ENCODE assay signal across 24 cellular contexts in the genomic region with DNA sequence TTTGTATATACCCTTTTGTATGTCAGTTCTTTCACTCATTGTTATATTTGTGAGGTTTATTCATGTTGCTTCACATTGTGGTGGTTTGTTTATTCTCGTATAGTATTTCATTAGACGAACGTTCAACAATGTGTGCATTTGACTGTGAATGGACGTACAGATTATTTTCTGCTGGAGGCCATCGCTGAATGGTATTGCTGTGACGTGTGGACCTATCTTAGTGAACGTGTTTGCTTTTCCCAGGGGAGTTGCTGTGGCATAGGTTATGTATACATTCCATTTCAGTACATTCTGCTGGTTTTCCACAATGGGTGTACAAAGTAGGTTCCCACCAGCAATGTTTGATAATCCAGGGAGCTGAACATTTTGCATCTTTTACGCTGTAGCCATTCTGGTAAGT. TPM values are rescaled to one million over a fixed set of nuclear protein-coding genes. Genes with fewer than 3 reads are reported as not detected.
"Had no signal": no experiment of that assay in that cellular context is flagged by ENCODE, and none has a peak within 500 bp of the region (broad histone marks: within the 10 kb centered on the region; RNA-seq: fewer than 3 reads in every experiment).

No MANE protein-coding gene starts in this region.

- H3K4me3 Mint-ChIP-seq: activated CD4-positive, alpha-beta memory T cell treated with anti-CD3 and anti-CD28 coated beads, Interleukin-2, amount 10 ng/mL, durations not matched to agents 7 days and 5 days; activated CD4-positive, alpha-beta T cell treated with anti-CD3 and anti-CD28 coated beads, Interleukin-2, amount 10 ng/mL, durations not matched to agents 24 days and 14 days; activated naive CD4-positive, alpha-beta T cell treated with anti-CD3 and anti-CD28 coated beads, Interleukin-2, amount 10 ng/mL, durations not matched to agents 7 days and 5 days; activated T-cell treated with anti-CD3 and anti-CD28 coated beads, Interleukin-2, amount 50 U/mL, for 72 hours; natural killer cell treated with Interleukin-12 subunit alpha and Interleukin-12 subunit beta and Interleukin-15 and Interleukin-18, amount 100 ng/mL, for 72 hours had no signal

- H3K9me3 ChIP-seq: neutrophil, ovary, psoas muscle, right atrium auricular region had no signal

- ATAC-seq: activated T-cell treated with anti-CD3 and anti-CD28 coated beads, Interleukin-2, amount 50 U/mL, for 72 hours; natural killer cell treated with Interleukin-12 subunit alpha and Interleukin-12 subunit beta and Interleukin-15 and Interleukin-18, amount 100 ng/mL, for 72 hours; psoas muscle; stimulated activated naive CD8-positive, alpha-beta T cell treated with anti-CD3 and anti-CD28 coated beads, Interleukin-15, Interleukin-2, amounts not matched to agents 100 U/mL and 50 U/mL, for 24 hours had no signal

- H3K27ac Mint-ChIP-seq: activated CD4-positive, alpha-beta memory T cell treated with anti-CD3 and anti-CD28 coated beads, Interleukin-2, amount 10 ng/mL, durations not matched to agents 7 days and 5 days; activated CD4-positive, alpha-beta T cell treated with anti-CD3 and anti-CD28 coated beads, Interleukin-2, amount 10 ng/mL, durations not matched to agents 24 days and 14 days; activated naive CD4-positive, alpha-beta T cell treated with anti-CD3 and anti-CD28 coated beads, Interleukin-2, amount 10 ng/mL, durations not matched to agents 7 days and 5 days; activated T-cell treated with anti-CD3 and anti-CD28 coated beads, Interleukin-2, amount 50 U/mL, for 72 hours; natural killer cell treated with Interleukin-12 subunit alpha and Interleukin-12 subunit beta and Interleukin-15 and Interleukin-18, amount 100 ng/mL, for 72 hours had no signal

- H3K4me1 Mint-ChIP-seq: activated CD4-positive, alpha-beta memory T cell treated with anti-CD3 and anti-CD28 coated beads, Interleukin-2, amount 10 ng/mL, durations not matched to agents 7 days and 5 days; activated naive CD4-positive, alpha-beta T cell treated with anti-CD3 and anti-CD28 coated beads, Interleukin-2, amount 10 ng/mL, durations not matched to agents 7 days and 5 days had no signal

- H3K4me1 ChIP-seq: psoas muscle, right atrium auricular region had no signal

- DNase-seq: activated CD4-positive, alpha-beta memory T cell treated with anti-CD3 and anti-CD28 coated beads, Interleukin-2, amount 10 ng/mL, durations not matched to agents 7 days and 5 days; activated CD4-positive, alpha-beta T cell treated with anti-CD3 and anti-CD28 coated beads, Interleukin-2, amount 10 ng/mL, durations not matched to agents 24 days and 14 days; activated effector memory CD4-positive, alpha-beta T cell treated with Interleukin-2 at 50 U/mL for 16 hours; activated naive CD4-positive, alpha-beta T cell treated with anti-CD3 and anti-CD28 coated beads, Interleukin-2, amount 10 ng/mL, durations not matched to agents 7 days and 5 days; activated T-cell treated with anti-CD3 and anti-CD28 coated beads, Interleukin-2, amount 50 U/mL, for 72 hours; amygdala; dermis blood vessel endothelial cell; effector CD8-positive, alpha-beta T cell; erythroblast; foreskin fibroblast; hippocampal formation; midbrain; ovary; psoas muscle; stimulated activated CD4-positive, alpha-beta T cell treated with anti-CD3 and anti-CD28 coated beads, Interleukin-4, amount 100 ng/mL, for 4 hours; stimulated activated naive CD8-positive, alpha-beta T cell treated with anti-CD3 and anti-CD28 coated beads, Interleukin-15, Interleukin-2, amounts not matched to agents 100 U/mL and 50 U/mL, for 24 hours had no signal

- H3K9me3 Mint-ChIP-seq: activated CD4-positive, alpha-beta T cell treated with anti-CD3 and anti-CD28 coated beads, Interleukin-2, amount 10 ng/mL, durations not matched to agents 24 days and 14 days; activated naive CD4-positive, alpha-beta T cell treated with anti-CD3 and anti-CD28 coated beads, Interleukin-2, amount 10 ng/mL, durations not matched to agents 7 days and 5 days; natural killer cell treated with Interleukin-12 subunit alpha and Interleukin-12 subunit beta and Interleukin-15 and Interleukin-18, amount 100 ng/mL, for 72 hours had no signal

- H3K27me3 ChIP-seq: neutrophil, ovary, right atrium auricular region had no signal

- H3K27me3 Mint-ChIP-seq: activated CD4-positive, alpha-beta memory T cell treated with anti-CD3 and anti-CD28 coated beads, Interleukin-2, amount 10 ng/mL, durations not matched to agents 7 days and 5 days; activated CD4-positive, alpha-beta T cell treated with anti-CD3 and anti-CD28 coated beads, Interleukin-2, amount 10 ng/mL, durations not matched to agents 24 days and 14 days; activated naive CD4-positive, alpha-beta T cell treated with anti-CD3 and anti-CD28 coated beads, Interleukin-2, amount 10 ng/mL, durations not matched to agents 7 days and 5 days; natural killer cell treated with Interleukin-12 subunit alpha and Interleukin-12 subunit beta and Interleukin-15 and Interleukin-18, amount 100 ng/mL, for 72 hours had no signal

- H3K27ac ChIP-seq: neutrophil, ovary, psoas muscle, right atrium auricular region had no signal

- H3K4me3 ChIP-seq: ovary, psoas muscle, right atrium auricular region had no signal

- H3K36me3 ChIP-seq: neutrophil, ovary had no signal

RNA-seq across cellular contexts. Expression of a gene that starts 31.1 kb away (rescaled TPM):
- total RNA-seq: activated CD4-positive, alpha-beta T cell treated with anti-CD3 and anti-CD28 coated beads, Interleukin-2, amount 10 ng/mL, durations not matched to agents 24 days and 14 days; activated T-cell treated with anti-CD3 and anti-CD28 coated beads, Interleukin-2, amount 50 U/mL, for 72 hours; cardiac septum; dermis blood vessel endothelial cell; fibroblast of lung; psoas muscle; right atrium auricular region had no signal
- polyA plus RNA-seq: fibroblast of lung, liver had no signal

RNA-seq across cellular contexts. Expression of a gene that starts 56.5 kb away (rescaled TPM):
- total RNA-seq: activated CD4-positive, alpha-beta memory T cell treated with anti-CD3 and anti-CD28 coated beads, Interleukin-2, amount 10 ng/mL, durations not matched to agents 7 days and 5 days; activated CD4-positive, alpha-beta T cell treated with anti-CD3 and anti-CD28 coated beads, Interleukin-2, amount 10 ng/mL, durations not matched to agents 24 days and 14 days; activated T-cell treated with anti-CD3 and anti-CD28 coated beads, Interleukin-2, amount 50 U/mL, for 72 hours; dermis blood vessel endothelial cell; fibroblast of lung; natural killer cell treated with Interleukin-12 subunit alpha and Interleukin-12 subunit beta and Interleukin-15 and Interleukin-18, amount 100 ng/mL, for 72 hours; subcutaneous adipose tissue; T-helper 1 cell treated with Interleukin-12 subunit alpha and Interleukin-12 subunit beta and Interleukin-4 antibody, amounts not matched to agents 30 ng/mL and 1 ng/mL, for 36 hours had no signal
- polyA plus RNA-seq: fibroblast of lung had no signal
